In the genomic region with DNA sequence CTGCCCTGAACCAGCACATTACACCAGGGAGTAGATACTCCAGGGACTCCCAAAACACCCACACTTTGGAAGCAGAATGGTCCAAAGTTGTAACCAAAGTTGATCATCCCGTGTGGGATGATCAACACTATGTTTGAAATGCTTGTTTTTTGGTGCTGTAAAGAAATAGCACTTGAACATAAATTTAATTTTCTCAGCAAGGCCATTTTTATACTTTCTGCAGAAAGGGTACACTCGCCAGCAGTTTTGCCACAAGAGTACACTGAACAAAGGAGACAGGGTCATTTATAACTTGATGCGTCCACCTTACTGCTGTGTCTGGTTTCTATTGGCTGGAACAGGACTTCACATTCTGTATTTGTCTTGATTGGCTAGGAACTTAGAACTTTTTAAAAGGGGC, we compare ENCODE assay signal across 3 cellular contexts. TPM values are rescaled to one million over a fixed set of nuclear protein-coding genes. Genes with fewer than 3 reads are reported as not detected.
"Had no signal": no experiment of that assay in that cellular context is flagged by ENCODE, and none has a peak within 500 bp of the region (broad histone marks: within the 10 kb centered on the region; RNA-seq: fewer than 3 reads in every experiment).

No MANE protein-coding gene starts in this region.

RNA-seq across cellular contexts. Expression of gene IRGM, which starts 14.5 kb away (rescaled TPM):
- total RNA-seq: HT-29, IMR-90 had no signal
- polyA plus RNA-seq: IgD-negative memory B cell, IMR-90 had no signal
